Comparison of ENCODE assay signal across 21 cellular contexts in genomic region chr20:46837083-46837482, GRCh38. TPM values are rescaled to one million over a fixed set of nuclear protein-coding genes. Genes with fewer than 3 reads are reported as not detected.
A peak's percentile ranks its signal among the peaks of the same experiment; 100 is the strongest.
DNase-seq lines count a peak whose midpoint lies in the region; ATAC-seq, FAIRE-seq and TF ChIP-seq lines count a peak whose summit lies in the region.
"Had no signal": no experiment of that assay in that cellular context is flagged by ENCODE, and none has a peak within 500 bp of the region (broad histone marks: within the 10 kb centered on the region; RNA-seq: fewer than 3 reads in every experiment).

No MANE protein-coding gene starts in this region.

- H3K4me3 Mint-ChIP-seq in GM23338 = no peak overlapping the region
- H3K4me3 Mint-ChIP-seq: CD4-positive, alpha-beta memory T cell had no signal

- 0 out of 2 replicates have a peak overlapping the region, but pooled peaks have one; percentile 13 for H3K27ac Mint-ChIP-seq in GM23338
- H3K27ac Mint-ChIP-seq: CD4-positive, alpha-beta memory T cell had no signal

- no peaks in the 10 kb centered on the region for H3K79me2 ChIP-seq in HepG2 (ENCODE audit: insufficient read depth, low read length)
- H3K79me2 ChIP-seq in GM23338 (replicated peaks; ENCODE audit: insufficient read depth) = no peaks in the 10 kb centered on the region
- no peaks in the 10 kb centered on the region for H3K79me2 ChIP-seq in GM12878 (ENCODE audit: control insufficient read depth, insufficient read depth, low read length)

- H3K36me3 Mint-ChIP-seq in GM23338 (ENCODE audit: low read depth) = no peaks in the 10 kb centered on the region
- H3K36me3 Mint-ChIP-seq: CD4-positive, alpha-beta memory T cell had no signal

- CTCF ChIA-PET in HepG2 (lab: Yijun Ruan, JAX; ENCODE audit: low intra/inter-chr PET ratio, low total read pairs) (no interaction called here), GM12878 (lab: Yijun Ruan, JAX) (no interaction called here)

- H3K27me3 Mint-ChIP-seq in GM23338 (ENCODE audit: insufficient read depth, low read depth, poor library complexity) = peaks cover 3% of the 10 kb centered on the region

- POLR2A ChIA-PET in HepG2 (lab: Yijun Ruan, JAX) (no interaction called here), GM12878 (lab: Charles Lee) (no interaction called here)

- TF ChIP-seq RAD21 in HepG2 (CRISPR knock-in tag; IDR thresholded peaks at IDR 0.05) = no peak
- no peak for TF ChIP-seq RAD21 in GM12878 (IDR thresholded peaks at IDR 0.05; ENCODE audit: insufficient read depth, low read depth, low read length)

- no peak overlapping the region for H3K9ac ChIP-seq in HepG2 (ENCODE audit: insufficient read depth, low read depth, low read length)
- no peak overlapping the region for H3K9ac ChIP-seq in GM12878 (ENCODE audit: control insufficient read depth, insufficient read depth, low read length)

- no peak for TF ChIP-seq POLR2A in HepG2 (IDR thresholded peaks at IDR 0.05; ENCODE audit: insufficient read depth in 1 of 2, low read depth in 2 of 2, low read length in 2 of 2)
- TF ChIP-seq POLR2A in right lobe of liver (IDR thresholded peaks at IDR 0.05) = no peak
- no peak for TF ChIP-seq POLR2A in GM12878 (IDR thresholded peaks at IDR 0.05; ENCODE audit: low read depth, low read length)

- peaks cover 16% of the 10 kb centered on the region for H3K4me1 Mint-ChIP-seq in GM23338
- H3K4me1 Mint-ChIP-seq: CD4-positive, alpha-beta memory T cell had no signal

- FAIRE-seq in HepG2 (lab: Jason Lieb, UNC) (no peak), GM12878 (lab: Jason Lieb, UNC) (no peak), urothelium cell line (lab: Jason Lieb, UNC) (peak; percentile 99)
- FAIRE-seq: GM18507 had no signal

- no peak overlapping the region for H3K4me3 ChIP-seq in HepG2 (replicated peaks in 1 of 3; ENCODE audit: insufficient read depth in 1 of 3, low read depth in 2 of 3, low read length in 3 of 3)
- no peak overlapping the region for H3K4me3 ChIP-seq in right lobe of liver
- H3K4me3 ChIP-seq in GM23338 = no peak overlapping the region
- H3K4me3 ChIP-seq in GM12878 = no peak overlapping the region

- BruUV-seq in HepG2 (replicated peaks; lab: Mats Ljungman, UMichigan) (no TSS peak), GM12878 (replicated peaks; lab: Mats Ljungman, UMichigan) (no TSS peak)

- H2AFZ ChIP-seq in HepG2 (ENCODE audit: low read length) = no peak overlapping the region
- H2AFZ ChIP-seq in GM23338 = no peak overlapping the region
- no peak overlapping the region for H2AFZ ChIP-seq in GM12878 (ENCODE audit: control insufficient read depth, low read depth, low read length)

- H3F3A ChIP-seq in GM23338 (replicated peaks; ENCODE audit: low read depth) = no peaks in the 10 kb centered on the region

- H3K9me3 ChIP-seq in HepG2 (ENCODE audit: low read length) (no peaks in the 10 kb centered on the region), right lobe of liver (no peaks in the 10 kb centered on the region), GM12878 (replicated peaks; ENCODE audit: control insufficient read depth, insufficient read depth, low read length) (no peaks in the 10 kb centered on the region)

- SMC1A ChIA-PET in GM12878 (lab: Charles Lee; ENCODE audit: uncharacterized antibody, unreplicated experiment) = no interaction called here

- H3K27ac ChIP-seq in HepG2 (ENCODE audit: extremely low read length, insufficient read depth, low read length) = no peak overlapping the region
- no peak overlapping the region for H3K27ac ChIP-seq in right lobe of liver
- no peak overlapping the region for H3K27ac ChIP-seq in GM23338 (ENCODE audit: low read depth)
- H3K27ac ChIP-seq in GM12878 (ENCODE audit: control insufficient read depth, insufficient read depth) = no peak overlapping the region

- TF ChIP-seq CTCF in HepG2 (CRISPR knock-in tag; IDR thresholded peaks at IDR 0.05) (no peak), right lobe of liver (IDR thresholded peaks at IDR 0.05) (no peak), GM23338 (conservative IDR thresholded peaks at IDR 0.05; ENCODE audit: low read depth in 2 of 2) (no peak), GM12878 (IDR thresholded peaks at IDR 0.05 in 2 of 3, conservative IDR thresholded peaks at IDR 0.05 in 1 of 3; ENCODE audit: control insufficient read depth in 2 of 3, extremely low read depth in 1 of 3, insufficient read depth in 1 of 3, low read depth in 3 of 3, low read length in 3 of 3) (no peak)

- DNase-seq in HepG2 (ENCODE audit: low spot score) (no peak), right lobe of liver (no peak), GM23338 (ENCODE audit: low spot score) (no peak), GM12878 (ENCODE audit: low read depth, low spot score) (no peak), urothelium cell line (ENCODE audit: low spot score) (no peak)
- no peak for DNase-seq in activated CD8-positive, alpha-beta memory T cell treated with anti-CD3 and anti-CD28 coated beads for 24 hours
- DNase-seq: C1 segment of cervical spinal cord; Calu3; CD4-positive, alpha-beta memory T cell; COR-L47; DMS53; DMS79 treated with DMSO at 0.1 percent for 48 hours; GF-D8; GOT3; H7; HCEC 1CT had no signal

- in situ Hi-C loops in HepG2 (cut with HindIII; ENCODE audit: extremely low pct_ligation_motif_present, low pct_unique_long_range_greater_than_20kb) = no loop called here
- in situ Hi-C loops in GM12878 (cut with MboI) = no loop called here

- H4K20me1 ChIP-seq in HepG2 (ENCODE audit: insufficient read depth, low read length) (no peaks in the 10 kb centered on the region), GM23338 (replicated peaks; ENCODE audit: insufficient read depth) (no peaks in the 10 kb centered on the region), GM12878 (ENCODE audit: control insufficient read depth, insufficient read depth) (no peaks in the 10 kb centered on the region)

- 0 out of 2 replicates have a peak, but pooled peaks cover 6% of the 10 kb centered on the region for H3K9me2 ChIP-seq in GM23338 (ENCODE audit: insufficient read depth)

- H3K4me1 ChIP-seq in HepG2 (ENCODE audit: insufficient read depth, low read length) (no peaks in the 10 kb centered on the region), right lobe of liver (no peaks in the 10 kb centered on the region), GM23338 (ENCODE audit: insufficient read depth) (no peaks in the 10 kb centered on the region), GM12878 (ENCODE audit: control insufficient read depth, insufficient read depth, low read length) (no peaks in the 10 kb centered on the region)

- H3K36me3 ChIP-seq in HepG2 (replicated peaks in 1 of 2; ENCODE audit: control insufficient read depth in 1 of 2, insufficient read depth in 2 of 2, low read length in 2 of 2) (no peaks in the 10 kb centered on the region), right lobe of liver (no peaks in the 10 kb centered on the region), GM23338 (ENCODE audit: insufficient read depth) (no peaks in the 10 kb centered on the region), GM12878 (ENCODE audit: control insufficient read depth in 2 of 2, insufficient read depth in 2 of 2, low read length in 1 of 2) (no peaks in the 10 kb centered on the region)

- intact Hi-C loops in HepG2 (cut with micrococcal nuclease; ENCODE audit: unreplicated experiment) = no loop called here
- intact Hi-C loops in right lobe of liver (cut with DNase I) = no loop called here
- intact Hi-C loops in GM12878 (cut with micrococcal nuclease; ENCODE audit: unreplicated experiment) = no loop called here

- RAD21 ChIA-PET in GM12878 (lab: Charles Lee; ENCODE audit: unreplicated experiment) = no interaction called here

- H3K9me3 Mint-ChIP-seq in GM23338 = no peaks in the 10 kb centered on the region

- TF ChIP-seq EP300 in HepG2 (IDR thresholded peaks at IDR 0.05; ENCODE audit: low read depth in 2 of 2, low read length in 2 of 2) (no peak), HepG2 (CRISPR knock-in tag; IDR thresholded peaks at IDR 0.05; ENCODE audit: borderline replicate concordance) (no peak), GM12878 (IDR thresholded peaks at IDR 0.05; ENCODE audit: borderline replicate concordance in 1 of 2, control insufficient read depth in 1 of 2, low read depth in 2 of 2, low read length in 2 of 2) (no peak)

- WGBS in HepG2 (ENCODE audit: low lambda C conversion rate) = 63% methylated on average over 4 of the region's 4 CpGs
- 82% methylated on average over 4 of the region's 4 CpGs for WGBS in right lobe of liver (ENCODE audit: insufficient coverage, low coverage, low lambda C conversion rate, missing lambda C conversion rate)
- WGBS in GM12878 (ENCODE audit: insufficient coverage, insufficient replicate concordance, low lambda C conversion rate, missing lambda C conversion rate) = 69% methylated on average over 4 of the region's 4 CpGs

- no peak overlapping the region for H3K4me2 ChIP-seq in HepG2 (ENCODE audit: low read depth, low read length)
- H3K4me2 ChIP-seq in GM23338 = no peak overlapping the region
- H3K4me2 ChIP-seq in GM12878 (ENCODE audit: control insufficient read depth, insufficient read depth) = no peak overlapping the region

- H3K27me3 ChIP-seq in HepG2 (ENCODE audit: control insufficient read depth in 1 of 2, insufficient read depth in 2 of 2, low read length in 2 of 2) (peaks cover 2 to 24% of the 10 kb centered on the region in 2 experiments; a peak in 3 of 5 replicates), right lobe of liver (no peaks in the 10 kb centered on the region), GM23338 (ENCODE audit: insufficient read depth) (no peaks in the 10 kb centered on the region), GM12878 (replicated peaks in 1 of 2; ENCODE audit: control insufficient read depth in 2 of 2, insufficient read depth in 2 of 2, low read length in 1 of 2) (no peaks in the 10 kb centered on the region)

- ATAC-seq in HepG2 (no peak), right lobe of liver (no peak), GM23338 (no peak), GM12878 (no peak), GM21786 (IDR thresholded peaks at IDR 0.05; ENCODE audit: unreplicated experiment) (no peak), GM18517 (IDR thresholded peaks at IDR 0.05; ENCODE audit: unreplicated experiment) (no peak)

RNA-seq across cellular contexts. Expression of gene EYA2, which starts 57.6 kb away (rescaled TPM):
- not detected in 2 replicates for total RNA-seq in HepG2 (2016; rRNA removed; fragmentation: Illumina TruSeq; extraction: Trizol)
- not detected in 2 replicates for total RNA-seq in HepG2 (2016; cell fraction: cytosol; rRNA removed; fragmentation: Illumina TruSeq; extraction: Trizol; ENCODE audit: low read depth)
- not detected in 2 replicates for total RNA-seq in HepG2 (2016; cell fraction: insoluble cytoplasmic fraction; rRNA removed; fragmentation: Illumina TruSeq; extraction: Trizol)
- not detected in 2 replicates for total RNA-seq in HepG2 (2016; cell fraction: membrane; rRNA removed; fragmentation: Illumina TruSeq; extraction: Trizol)
- total RNA-seq in HepG2 (2016; cell fraction: nucleus; rRNA removed; fragmentation: Illumina TruSeq; extraction: Trizol) = not detected in 2 replicates
- not detected in 2 replicates for polyA plus RNA-seq in HepG2 (2011; rRNA removed)
- not detected in 2 replicates for polyA plus RNA-seq in HepG2 (2011; cell fraction: cytosol; rRNA removed)
- not detected in 2 replicates for polyA plus RNA-seq in HepG2 (2011; cell fraction: nucleus; rRNA removed)
- polyA plus RNA-seq in HepG2 (2012) = not detected in 2 replicates
- not detected in 2 replicates for polyA plus RNA-seq in HepG2 (2016; cell fraction: cytosol; fragmentation: Illumina TruSeq; extraction: Trizol; ENCODE audit: low read depth)
- polyA plus RNA-seq in HepG2 (2016; cell fraction: insoluble cytoplasmic fraction; fragmentation: Illumina TruSeq; extraction: Trizol; ENCODE audit: low read depth) = not detected in 2 replicates
- polyA plus RNA-seq in HepG2 (2016; cell fraction: membrane; fragmentation: Illumina TruSeq; extraction: Trizol; ENCODE audit: low read depth) = not detected in 2 replicates
- polyA plus RNA-seq in HepG2 (2016; cell fraction: nucleus; fragmentation: Illumina TruSeq; extraction: Trizol; ENCODE audit: insufficient read depth, low read depth) = not detected in 2 replicates
- not detected in 2 replicates for polyA minus RNA-seq in HepG2 (2011; rRNA and poly(A)+ RNA removed; ENCODE audit: low replicate concordance)
- polyA minus RNA-seq in HepG2 (2011; cell fraction: cytosol; rRNA and poly(A)+ RNA removed) = not detected in 2 replicates
- polyA minus RNA-seq in HepG2 (2011; cell fraction: nucleus; rRNA and poly(A)+ RNA removed) = not detected in 2 replicates
- total RNA-seq in right lobe of liver = 1 to 10 TPM in 1 of 6 experiments, under 1 TPM in 5; 0.12 to 3.0 (median 0.49) TPM
- 0.16 and 0.56 TPM in 2 replicates for total RNA-seq in GM23338 (2014; rRNA removed; shearing (Covaris generic))
- 0.50 and 0.94 TPM in 2 replicates for polyA plus RNA-seq in GM23338 (2016; fragmentation: Nextera tagmentation; extraction: Ambion mirVana)
- 27.9 and 29.4 TPM in 2 replicates for total RNA-seq in GM12878 (2013; cell fraction: nucleolus; rRNA removed)
- not detected in 2 replicates for total RNA-seq in GM12878 (2014; rRNA removed)
- not detected in 2 replicates for total RNA-seq in GM12878 (2014; rRNA removed; fragmentation: Illumina TruSeq; extraction: Trizol)
- total RNA-seq in GM12878 (2021) = not detected in 2 replicates
- 0.35 TPM for polyA plus RNA-seq in GM12878 (2011; ENCODE audit: low read depth)
- polyA plus RNA-seq in GM12878 (2011; rRNA removed) = 0.20 and 0.40 TPM in 2 replicates
- 0.45 and 0.58 TPM in 2 replicates for polyA plus RNA-seq in GM12878 (2011; cell fraction: cytosol; rRNA removed)
- 0.41 and 0.52 TPM in 2 replicates for polyA plus RNA-seq in GM12878 (2011; cell fraction: nucleus; rRNA removed)
- polyA plus RNA-seq in GM12878 (2012) = 0.50 and 0.69 TPM in 2 replicates
- polyA plus RNA-seq in GM12878 (2014; fragmentation: Illumina TruSeq; extraction: Trizol) = not detected in 2 replicates
- polyA plus RNA-seq in GM12878 (2014; fragmentation: Nextera tagmentation; extraction: Ambion mirVana) = not detected
- polyA plus RNA-seq in GM12878 (2014; rRNA removed) = not detected in 2 replicates
- not detected for polyA plus RNA-seq in GM12878 (2016; fragmentation: Nextera tagmentation; extraction: Ambion mirVana)
- 0.51 and 0.93 TPM in 2 replicates for polyA minus RNA-seq in GM12878 (2011; rRNA and poly(A)+ RNA removed)
- not detected in 2 replicates for polyA minus RNA-seq in GM12878 (2011; cell fraction: cytosol; rRNA and poly(A)+ RNA removed)
- 0.24 TPM in 1 of 2 replicates, not detected in the other for polyA minus RNA-seq in GM12878 (2011; cell fraction: nucleus; rRNA and poly(A)+ RNA removed)
- total RNA-seq: A673; CD4-positive, alpha-beta memory T cell; G401 had no signal
- polyA plus RNA-seq: CD4-positive, alpha-beta memory T cell had no signal

Comparison
In these comparisons a context has a peak if more than half of its experiments do, and no peak if none do; other contexts are left out.
1. Of the 75 proteins assayed by ChIP-seq in both HepG2 and GM12878: peak only in HepG2: NBN; only in GM12878: BCL3 and FOXK2; in both: none; in neither: 72.